ENCODE assay signal across 1 cellular context in the genomic region with DNA sequence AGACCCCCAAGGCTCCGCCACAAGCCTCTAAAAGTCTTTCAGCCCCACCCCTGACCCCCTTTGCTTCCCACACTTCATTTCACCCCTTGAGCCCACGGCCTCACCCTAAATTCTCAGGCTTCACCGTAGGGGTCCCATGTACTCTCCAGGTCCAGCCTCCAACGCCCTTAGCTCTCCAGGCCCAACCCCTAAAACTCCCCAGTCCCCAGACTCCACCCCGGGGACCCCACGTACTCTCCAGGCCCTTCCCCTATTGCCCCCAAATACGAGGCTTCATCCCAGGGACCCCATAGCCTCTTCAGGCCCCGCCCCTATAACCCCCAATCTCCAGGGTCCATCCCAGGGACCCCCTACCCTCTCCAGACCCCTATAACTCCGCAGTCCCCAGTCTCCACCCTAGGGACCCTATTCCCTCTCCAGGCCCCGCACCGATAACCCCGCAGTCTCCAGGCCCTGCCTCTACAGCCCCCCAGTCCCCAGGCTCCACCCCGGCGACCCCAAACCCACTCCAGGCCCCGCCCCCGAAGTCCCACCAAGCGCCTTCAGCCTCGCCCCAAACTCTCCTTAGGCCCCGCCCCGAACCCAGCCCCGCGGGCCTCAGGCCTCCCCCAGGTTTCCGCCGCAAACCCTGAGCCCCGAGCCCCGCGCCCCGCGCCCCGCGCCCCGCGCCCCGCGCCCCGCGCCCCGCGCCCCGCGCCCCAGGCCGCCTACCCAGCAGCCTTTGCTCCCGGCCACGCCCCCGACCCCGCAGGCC.
TF ChIP-seq lines count a peak whose summit lies in the region.

No MANE protein-coding gene starts in this region.

TF ChIP-seq in K562, 482 proteins besides CTCF, POLR2A, EP300 and RAD21:
- peak; percentile 38 for TF ChIP-seq CHD1 (IDR thresholded peaks at IDR 0.05; ENCODE audit: low read length)
- TF ChIP-seq, protein P1, sequence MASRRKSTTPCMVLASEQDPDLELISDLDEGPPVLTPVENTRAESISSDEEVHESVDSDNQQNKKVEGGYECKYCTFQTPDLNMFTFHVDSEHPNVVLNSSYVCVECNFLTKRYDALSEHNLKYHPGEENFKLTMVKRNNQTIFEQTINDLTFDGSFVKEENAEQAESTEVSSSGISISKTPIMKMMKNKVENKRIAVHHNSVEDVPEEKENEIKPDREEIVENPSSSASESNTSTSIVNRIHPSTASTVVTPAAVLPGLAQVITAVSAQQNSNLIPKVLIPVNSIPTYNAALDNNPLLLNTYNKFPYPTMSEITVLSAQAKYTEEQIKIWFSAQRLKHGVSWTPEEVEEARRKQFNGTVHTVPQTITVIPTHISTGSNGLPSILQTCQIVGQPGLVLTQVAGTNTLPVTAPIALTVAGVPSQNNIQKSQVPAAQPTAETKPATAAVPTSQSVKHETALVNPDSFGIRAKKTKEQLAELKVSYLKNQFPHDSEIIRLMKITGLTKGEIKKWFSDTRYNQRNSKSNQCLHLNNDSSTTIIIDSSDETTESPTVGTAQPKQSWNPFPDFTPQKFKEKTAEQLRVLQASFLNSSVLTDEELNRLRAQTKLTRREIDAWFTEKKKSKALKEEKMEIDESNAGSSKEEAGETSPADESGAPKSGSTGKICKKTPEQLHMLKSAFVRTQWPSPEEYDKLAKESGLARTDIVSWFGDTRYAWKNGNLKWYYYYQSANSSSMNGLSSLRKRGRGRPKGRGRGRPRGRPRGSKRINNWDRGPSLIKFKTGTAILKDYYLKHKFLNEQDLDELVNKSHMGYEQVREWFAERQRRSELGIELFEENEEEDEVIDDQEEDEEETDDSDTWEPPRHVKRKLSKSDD (conservative IDR thresholded peaks at IDR 0.05; ENCODE audit: low read length) = no peak
- no peak for TF ChIP-seq CBX3 (IDR thresholded peaks at IDR 0.05; ENCODE audit: borderline replicate concordance in 1 of 2, low read length in 2 of 2)
- no peak for TF ChIP-seq NFRKB (IDR thresholded peaks at IDR 0.05; ENCODE audit: low read depth)
- TF ChIP-seq, protein P2, sequence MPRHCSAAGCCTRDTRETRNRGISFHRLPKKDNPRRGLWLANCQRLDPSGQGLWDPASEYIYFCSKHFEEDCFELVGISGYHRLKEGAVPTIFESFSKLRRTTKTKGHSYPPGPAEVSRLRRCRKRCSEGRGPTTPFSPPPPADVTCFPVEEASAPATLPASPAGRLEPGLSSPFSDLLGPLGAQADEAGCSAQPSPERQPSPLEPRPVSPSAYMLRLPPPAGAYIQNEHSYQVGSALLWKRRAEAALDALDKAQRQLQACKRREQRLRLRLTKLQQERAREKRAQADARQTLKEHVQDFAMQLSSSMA (CRISPR knock-in tag; IDR thresholded peaks at IDR 0.05) = no peak
- TF ChIP-seq ZNF780A (CRISPR knock-in tag; IDR thresholded peaks at IDR 0.05) = no peak
- TF ChIP-seq MTF1 (CRISPR knock-in tag; IDR thresholded peaks at IDR 0.05; ENCODE audit: borderline replicate concordance) = no peak
- TF ChIP-seq GTF2F1 (IDR thresholded peaks at IDR 0.05; ENCODE audit: low read depth, low read length) = no peak
TF ChIP-seq in K562: peak in this region for 1.
